ENCODE assay signal across 8 cellular contexts in the genomic region with DNA sequence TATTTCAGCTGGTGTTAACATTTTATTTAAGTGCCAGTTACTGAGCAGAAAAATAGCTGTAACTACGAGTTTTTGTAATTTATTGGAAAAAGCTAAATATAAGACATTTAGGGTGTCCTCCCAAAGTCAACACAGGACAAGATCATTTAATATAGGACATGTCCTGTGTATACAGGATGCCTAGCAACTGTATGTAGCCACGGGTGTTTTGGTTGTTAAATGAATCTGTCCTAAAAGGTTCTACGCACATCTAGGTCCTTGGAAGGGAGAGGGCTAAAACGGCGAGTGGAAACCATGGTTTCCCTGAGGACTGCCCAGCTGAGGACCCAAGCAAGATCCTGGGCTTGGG. TPM values are rescaled to one million over a fixed set of nuclear protein-coding genes. Genes with fewer than 3 reads are reported as not detected.
DNase-seq lines count a peak whose midpoint lies in the region; ATAC-seq and TF ChIP-seq lines count a peak whose summit lies in the region.

No MANE protein-coding gene starts in this region.

- H3K4me3 ChIP-seq in iPS-18c (ENCODE audit: insufficient read depth, low read depth, low read length), result peak overlapping the region; percentile 98

- intact Hi-C loops in Calu3 (cut with micrococcal nuclease; ENCODE audit: unreplicated experiment), result loop anchor here (2.0 kb wide), 2 partner anchors 17 to 47 kb away; a partner anchor contains a TSS
- intact Hi-C loops in activated T-helper 1 cell treated with anti-CD3 and anti-CD28 coated beads, Interleukin-12 subunit alpha, Interleukin-12 subunit beta, Interleukin-2, Interleukin-4 antibody, amounts not matched to agents 30 ng/mL and 10 ng/mL and 1 ng/mL, durations not matched to agents 14 hours and 24 hours and 36 hours (cut with micrococcal nuclease), result loop anchor here (1.0 to 10.0 kb wide), 9 partner anchors 18 to 1571 kb away; a partner anchor contains a TSS

- CTCF ChIA-PET in Calu3 (lab: Charles Lee), result interaction anchor here (1.1 kb wide), 1 partner anchor 18 kb away, joined by 6 read pairs; a partner anchor contains a TSS

- no peak for TF ChIP-seq CTCF in Calu3 (IDR thresholded peaks at IDR 0.05; ENCODE audit: unreplicated experiment)

- H3K9me3 Mint-ChIP-seq in Calu3 (ENCODE audit: low read depth, unreplicated experiment), result no peaks in the 10 kb centered on the region
- H3K9me3 Mint-ChIP-seq in activated T-helper 1 cell treated with anti-CD3 and anti-CD28 coated beads, Interleukin-12 subunit alpha, Interleukin-12 subunit beta, Interleukin-2, Interleukin-4 antibody, amounts not matched to agents 30 ng/mL and 10 ng/mL and 1 ng/mL, durations not matched to agents 14 hours and 24 hours and 36 hours, result no peaks in the 10 kb centered on the region
- H3K9me3 Mint-ChIP-seq in stimulated activated naive CD8-positive, alpha-beta T cell treated with anti-CD3 and anti-CD28 coated beads, Interleukin-15, amount 100 ng/mL, for 72 hours, result no peaks in the 10 kb centered on the region

- DNase-seq in Calu3 (no peak), AG08396 (ENCODE audit: low spot score) (no peak), D341Med (ENCODE audit: low spot score) (no peak)
- no peak for DNase-seq in activated T-helper 1 cell treated with anti-CD3 and anti-CD28 coated beads, Interleukin-12 subunit alpha, Interleukin-12 subunit beta, Interleukin-2, Interleukin-4 antibody, amounts not matched to agents 30 ng/mL and 10 ng/mL and 1 ng/mL, durations not matched to agents 14 hours and 24 hours and 36 hours (ENCODE audit: low spot score)
- no peak for DNase-seq in stimulated activated naive CD8-positive, alpha-beta T cell treated with anti-CD3 and anti-CD28 coated beads, Interleukin-15, amount 100 ng/mL, for 72 hours

- H3K36me3 Mint-ChIP-seq in Calu3 (ENCODE audit: insufficient read depth, unreplicated experiment), result peaks cover 35% of the 10 kb centered on the region
- H3K36me3 Mint-ChIP-seq in activated T-helper 1 cell treated with anti-CD3 and anti-CD28 coated beads, Interleukin-12 subunit alpha, Interleukin-12 subunit beta, Interleukin-2, Interleukin-4 antibody, amounts not matched to agents 30 ng/mL and 10 ng/mL and 1 ng/mL, durations not matched to agents 14 hours and 24 hours and 36 hours (ENCODE audit: low read depth), result peaks cover 26% of the 10 kb centered on the region

- no peaks in the 10 kb centered on the region for H3K9me3 ChIP-seq in iPS-18c (ENCODE audit: control insufficient read depth, insufficient read depth, low read length)

- H3K27ac Mint-ChIP-seq in Calu3 (ENCODE audit: unreplicated experiment), result peak overlapping the region; percentile 97
- peak overlapping the region; percentile 80 for H3K27ac Mint-ChIP-seq in activated T-helper 1 cell treated with anti-CD3 and anti-CD28 coated beads, Interleukin-12 subunit alpha, Interleukin-12 subunit beta, Interleukin-2, Interleukin-4 antibody, amounts not matched to agents 30 ng/mL and 10 ng/mL and 1 ng/mL, durations not matched to agents 14 hours and 24 hours and 36 hours
- H3K27ac Mint-ChIP-seq in stimulated activated naive CD8-positive, alpha-beta T cell treated with anti-CD3 and anti-CD28 coated beads, Interleukin-15, amount 100 ng/mL, for 72 hours, result peak overlapping the region; percentile 99

- H3K4me3 Mint-ChIP-seq in Calu3 (ENCODE audit: low read depth, unreplicated experiment), result peak overlapping the region; percentile 97
- peak overlapping the region; percentile 97 for H3K4me3 Mint-ChIP-seq in activated T-helper 1 cell treated with anti-CD3 and anti-CD28 coated beads, Interleukin-12 subunit alpha, Interleukin-12 subunit beta, Interleukin-2, Interleukin-4 antibody, amounts not matched to agents 30 ng/mL and 10 ng/mL and 1 ng/mL, durations not matched to agents 14 hours and 24 hours and 36 hours
- peak overlapping the region; percentile 97 to 98 for H3K4me3 Mint-ChIP-seq in stimulated activated naive CD8-positive, alpha-beta T cell treated with anti-CD3 and anti-CD28 coated beads, Interleukin-15, amount 100 ng/mL, for 72 hours

- no peaks in the 10 kb centered on the region for H3K27me3 Mint-ChIP-seq in Calu3 (ENCODE audit: unreplicated experiment)
- H3K27me3 Mint-ChIP-seq in activated T-helper 1 cell treated with anti-CD3 and anti-CD28 coated beads, Interleukin-12 subunit alpha, Interleukin-12 subunit beta, Interleukin-2, Interleukin-4 antibody, amounts not matched to agents 30 ng/mL and 10 ng/mL and 1 ng/mL, durations not matched to agents 14 hours and 24 hours and 36 hours (ENCODE audit: insufficient read depth), result no peaks in the 10 kb centered on the region
- H3K27me3 Mint-ChIP-seq in stimulated activated naive CD8-positive, alpha-beta T cell treated with anti-CD3 and anti-CD28 coated beads, Interleukin-15, amount 100 ng/mL, for 72 hours, result no peaks in the 10 kb centered on the region

- peaks cover 12% of the 10 kb centered on the region for H3K4me1 Mint-ChIP-seq in Calu3 (ENCODE audit: low read depth, unreplicated experiment)
- peaks cover 26% of the 10 kb centered on the region for H3K4me1 Mint-ChIP-seq in activated T-helper 1 cell treated with anti-CD3 and anti-CD28 coated beads, Interleukin-12 subunit alpha, Interleukin-12 subunit beta, Interleukin-2, Interleukin-4 antibody, amounts not matched to agents 30 ng/mL and 10 ng/mL and 1 ng/mL, durations not matched to agents 14 hours and 24 hours and 36 hours (ENCODE audit: low read depth)
- H3K4me1 Mint-ChIP-seq in stimulated activated naive CD8-positive, alpha-beta T cell treated with anti-CD3 and anti-CD28 coated beads, Interleukin-15, amount 100 ng/mL, for 72 hours, result peaks cover 30% of the 10 kb centered on the region

- BruUV-seq in Calu3 (replicated peaks; lab: Mats Ljungman, UMichigan), result TSS peak; percentile 94

- ATAC-seq in HG02759 (IDR thresholded peaks at IDR 0.05; ENCODE audit: unreplicated experiment) (peak; percentile 16), HG02678 (IDR thresholded peaks at IDR 0.05; ENCODE audit: unreplicated experiment) (no peak)
- peak; percentile 57 for ATAC-seq in stimulated activated naive CD8-positive, alpha-beta T cell treated with anti-CD3 and anti-CD28 coated beads, Interleukin-15, amount 100 ng/mL, for 72 hours

RNA-seq across cellular contexts. Expression of a gene that starts 0.6 kb away (rescaled TPM):
- total RNA-seq in Calu3 (2022), result 21.1 and 22.2 TPM in 2 replicates
- 18.3 and 19.0 TPM in 2 replicates for total RNA-seq in activated T-helper 1 cell treated with anti-CD3 and anti-CD28 coated beads, Interleukin-12 subunit alpha, Interleukin-12 subunit beta, Interleukin-2, Interleukin-4 antibody, amounts not matched to agents 30 ng/mL and 10 ng/mL and 1 ng/mL, durations not matched to agents 14 hours and 24 hours and 36 hours

RNA-seq across cellular contexts. Expression of a gene that starts 18.4 kb away (rescaled TPM):
- total RNA-seq in Calu3 (2022), result 11.3 and 13.6 TPM in 2 replicates
- total RNA-seq in activated T-helper 1 cell treated with anti-CD3 and anti-CD28 coated beads, Interleukin-12 subunit alpha, Interleukin-12 subunit beta, Interleukin-2, Interleukin-4 antibody, amounts not matched to agents 30 ng/mL and 10 ng/mL and 1 ng/mL, durations not matched to agents 14 hours and 24 hours and 36 hours, result 5.5 and 6.0 TPM in 2 replicates

RNA-seq across cellular contexts. Expression of a gene that starts 47.3 kb away (rescaled TPM):
- total RNA-seq in Calu3 (2022), result 8.3 and 8.4 TPM in 2 replicates
- 7.1 and 8.2 TPM in 2 replicates for total RNA-seq in activated T-helper 1 cell treated with anti-CD3 and anti-CD28 coated beads, Interleukin-12 subunit alpha, Interleukin-12 subunit beta, Interleukin-2, Interleukin-4 antibody, amounts not matched to agents 30 ng/mL and 10 ng/mL and 1 ng/mL, durations not matched to agents 14 hours and 24 hours and 36 hours
